ENCODE assay signal across 8 cellular contexts in the genomic region with DNA sequence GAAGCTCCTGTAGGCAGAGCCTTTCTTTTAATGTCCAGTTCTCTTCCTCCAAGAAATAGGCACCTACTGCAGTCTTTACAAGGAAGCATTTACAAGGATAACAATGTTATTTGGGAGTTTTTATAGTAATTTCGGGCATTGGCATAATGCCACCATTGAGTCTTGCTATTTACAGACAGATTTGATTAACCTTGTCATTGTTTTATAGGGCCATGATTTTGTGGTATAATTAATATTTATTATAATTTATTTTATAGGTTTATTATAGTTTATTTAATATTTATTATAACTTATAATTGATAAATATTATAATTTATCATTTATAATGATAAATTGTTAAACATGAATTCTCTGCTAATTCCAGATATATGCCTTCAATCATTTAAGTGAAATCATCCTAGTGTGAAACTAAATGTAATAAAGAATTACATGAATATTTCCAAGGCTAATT. TPM values are rescaled to one million over a fixed set of nuclear protein-coding genes. Genes with fewer than 3 reads are reported as not detected.
A peak's percentile ranks its signal among the peaks of the same experiment; 100 is the strongest.
DNase-seq lines count a peak whose midpoint lies in the region; ATAC-seq lines count a peak whose summit lies in the region.

No MANE protein-coding gene starts in this region.

- peaks cover 26% of the 10 kb centered on the region for H3K36me3 Mint-ChIP-seq in activated CD4-positive, alpha-beta T cell treated with anti-CD3 and anti-CD28 coated beads for 36 hours (ENCODE audit: low read depth)
- peaks cover 18% of the 10 kb centered on the region for H3K36me3 Mint-ChIP-seq in activated CD4-positive, alpha-beta memory T cell treated with anti-CD3 and anti-CD28 coated beads for 36 hours

- intact Hi-C loops in activated CD4-positive, alpha-beta T cell treated with anti-CD3 and anti-CD28 coated beads for 36 hours (cut with DNase I, micrococcal nuclease): loop anchor here in 1 of 2 experiments (10.0 kb wide), 1 partner anchor 1395 kb away; the partner anchor contains the start of gene IQUB
- intact Hi-C loops in activated CD4-positive, alpha-beta memory T cell treated with anti-CD3 and anti-CD28 coated beads for 36 hours (cut with micrococcal nuclease): no loop called here

- peak overlapping the region; percentile 100 for H3K4me3 ChIP-seq in iPS-18a (ENCODE audit: low read length)

- H3K27me3 ChIP-seq in iPS-18a (ENCODE audit: control insufficient read depth, insufficient read depth, low read length): no peaks in the 10 kb centered on the region

- no peaks in the 10 kb centered on the region for H3K27me3 Mint-ChIP-seq in activated CD4-positive, alpha-beta T cell treated with anti-CD3 and anti-CD28 coated beads for 36 hours
- no peaks in the 10 kb centered on the region for H3K27me3 Mint-ChIP-seq in activated CD4-positive, alpha-beta memory T cell treated with anti-CD3 and anti-CD28 coated beads for 36 hours

- no peak for DNase-seq in activated CD4-positive, alpha-beta T cell treated with anti-CD3 and anti-CD28 coated beads for 36 hours
- DNase-seq in activated CD4-positive, alpha-beta T cell treated with anti-CD3 and anti-CD28 coated beads for 1 hour: no peak
- no peak for DNase-seq in activated CD4-positive, alpha-beta memory T cell treated with anti-CD3 and anti-CD28 coated beads for 36 hours
- no peak for DNase-seq in substantia nigra (lab: John Stamatoyannopoulos, UW)
- no peak for DNase-seq in NCI-H187 (lab: John Stamatoyannopoulos, UW)
- DNase-seq in stimulated activated naive CD4-positive, alpha-beta T cell treated with Interleukin-2 at 50 U/mL for 16 hours (lab: John Stamatoyannopoulos, UW): no peak

- H3K9me3 ChIP-seq in iPS-18a (ENCODE audit: control insufficient read depth, low read depth, low read length): no peaks in the 10 kb centered on the region

- H3K4me3 Mint-ChIP-seq in activated CD4-positive, alpha-beta T cell treated with anti-CD3 and anti-CD28 coated beads for 36 hours: peak overlapping the region; percentile 100
- H3K4me3 Mint-ChIP-seq in activated CD4-positive, alpha-beta memory T cell treated with anti-CD3 and anti-CD28 coated beads for 36 hours: peak overlapping the region; percentile 89

- H3K27ac ChIP-seq in iPS-18a (ENCODE audit: low read length) (no peak overlapping the region), substantia nigra (ENCODE audit: low read depth, low read length, poor library complexity, severe bottlenecking) (peak overlapping the region; percentile 93)

- peaks cover 5% of the 10 kb centered on the region for H3K4me1 ChIP-seq in iPS-18a (ENCODE audit: control insufficient read depth, low read depth, low read length)

- no peak for ATAC-seq in activated CD4-positive, alpha-beta T cell treated with anti-CD3 and anti-CD28 coated beads for 36 hours
- ATAC-seq in HG02588 (IDR thresholded peaks at IDR 0.05; ENCODE audit: unreplicated experiment): no peak

- no peaks in the 10 kb centered on the region for H3K36me3 ChIP-seq in iPS-18a (ENCODE audit: control insufficient read depth, low read depth, low read length)

- H3K9me3 Mint-ChIP-seq in activated CD4-positive, alpha-beta T cell treated with anti-CD3 and anti-CD28 coated beads for 36 hours (ENCODE audit: low read depth): no peaks in the 10 kb centered on the region
- H3K9me3 Mint-ChIP-seq in activated CD4-positive, alpha-beta memory T cell treated with anti-CD3 and anti-CD28 coated beads for 36 hours: no peaks in the 10 kb centered on the region

- no peak overlapping the region for H3K9ac ChIP-seq in iPS-18a (ENCODE audit: low read length)

- POLR2A ChIA-PET in activated CD4-positive, alpha-beta T cell treated with anti-CD3 and anti-CD28 coated beads for 36 hours (lab: Charles Lee): interaction anchor here (1.0 kb wide), 1 partner anchor 10 kb away, joined by 4 read pairs; no protein-coding TSS in a partner anchor
- POLR2A ChIA-PET in activated CD4-positive, alpha-beta memory T cell treated with anti-CD3 and anti-CD28 coated beads for 36 hours (lab: Charles Lee): no interaction called here

- CTCF ChIA-PET in activated CD4-positive, alpha-beta T cell treated with anti-CD3 and anti-CD28 coated beads for 36 hours (lab: Charles Lee): interaction anchor here (0.6 to 1.0 kb wide), 2 partner anchors 9 to 37 kb away, joined by 3 to 4 read pairs; no protein-coding TSS in a partner anchor
- CTCF ChIA-PET in activated CD4-positive, alpha-beta memory T cell treated with anti-CD3 and anti-CD28 coated beads for 36 hours (lab: Charles Lee): interaction anchor here (0.6 to 1.5 kb wide), 3 partner anchors 75 to 1306 kb away, joined by 3 to 4 read pairs (median 3); partner anchors contain the start of gene GPR37

- peaks cover 32% of the 10 kb centered on the region for H3K4me1 Mint-ChIP-seq in activated CD4-positive, alpha-beta T cell treated with anti-CD3 and anti-CD28 coated beads for 36 hours
- peaks cover 42% of the 10 kb centered on the region for H3K4me1 Mint-ChIP-seq in activated CD4-positive, alpha-beta memory T cell treated with anti-CD3 and anti-CD28 coated beads for 36 hours (ENCODE audit: low read depth)

- H3K27ac Mint-ChIP-seq in activated CD4-positive, alpha-beta T cell treated with anti-CD3 and anti-CD28 coated beads for 36 hours: peak overlapping the region; percentile 51
- H3K27ac Mint-ChIP-seq in activated CD4-positive, alpha-beta memory T cell treated with anti-CD3 and anti-CD28 coated beads for 36 hours: peak overlapping the region; percentile 89

RNA-seq across cellular contexts. Expression of gene POT1, which starts 0.6 kb away (rescaled TPM):
- 10 to 100 TPM; 33.9 to 51.3 TPM for total RNA-seq in activated CD4-positive, alpha-beta T cell treated with anti-CD3 and anti-CD28 coated beads for 36 hours
- 10 to 100 TPM; 32.7 to 32.8 TPM for total RNA-seq in activated CD4-positive, alpha-beta memory T cell treated with anti-CD3 and anti-CD28 coated beads for 36 hours
